In the genomic region with DNA sequence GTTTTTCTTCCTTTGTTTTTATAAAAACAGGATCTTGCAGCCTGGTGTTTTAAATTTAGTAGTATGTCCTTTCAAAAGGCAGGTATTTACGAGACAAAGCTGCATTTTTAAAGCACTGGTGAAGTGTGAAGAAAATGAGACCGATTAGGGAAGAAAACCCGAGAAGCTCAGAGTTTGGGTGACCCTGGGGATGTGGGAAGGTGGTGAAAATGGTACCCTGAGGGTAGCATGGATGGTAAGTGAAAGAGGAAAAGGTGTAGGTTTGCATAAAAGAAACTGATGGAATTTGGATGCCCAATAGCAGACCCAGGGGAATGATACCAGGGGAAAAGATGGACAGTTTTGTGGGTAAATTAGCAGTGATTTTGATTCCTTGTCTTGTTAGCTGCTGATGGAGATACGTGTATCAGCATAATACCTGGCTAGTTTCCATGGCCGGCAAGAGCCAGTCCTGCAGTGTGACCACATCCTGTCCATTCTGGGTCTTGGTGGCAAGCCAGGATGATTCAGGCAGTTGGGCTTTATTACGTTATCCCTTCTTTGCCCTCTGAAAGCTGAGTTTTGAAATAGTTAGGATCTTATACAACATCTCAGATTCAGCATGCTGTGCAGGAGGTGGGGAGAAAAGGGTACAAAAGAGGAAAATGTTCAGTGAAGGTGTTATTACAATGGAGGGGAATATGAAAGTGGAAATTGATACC, we compare ENCODE assay signal across 2 cellular contexts.
TF ChIP-seq lines count a peak whose summit lies in the region.

No MANE protein-coding gene starts in this region.

TF ChIP-seq in GM23338, 12 proteins besides CTCF, POLR2A, EP300 and RAD21 (continues in another document):
- no peak for TF ChIP-seq EZH2 (IDR thresholded peaks at IDR 0.05; ENCODE audit: low read depth, unreplicated experiment)
- TF ChIP-seq POLR2AphosphoS5 (IDR thresholded peaks at IDR 0.05; ENCODE audit: low read depth) = no peak
- TF ChIP-seq NANOG (IDR thresholded peaks at IDR 0.05; ENCODE audit: borderline replicate concordance) = no peak
- no peak for TF ChIP-seq EZH2phosphoT487 (IDR thresholded peaks at IDR 0.05; ENCODE audit: unreplicated experiment)
- no peak for TF ChIP-seq CREB1 (CRISPR knock-in tag; IDR thresholded peaks at IDR 0.05; ENCODE audit: low read depth)
- no peak for TF ChIP-seq ZNF462 (CRISPR knock-in tag; IDR thresholded peaks at IDR 0.05)
- TF ChIP-seq, protein P1, sequence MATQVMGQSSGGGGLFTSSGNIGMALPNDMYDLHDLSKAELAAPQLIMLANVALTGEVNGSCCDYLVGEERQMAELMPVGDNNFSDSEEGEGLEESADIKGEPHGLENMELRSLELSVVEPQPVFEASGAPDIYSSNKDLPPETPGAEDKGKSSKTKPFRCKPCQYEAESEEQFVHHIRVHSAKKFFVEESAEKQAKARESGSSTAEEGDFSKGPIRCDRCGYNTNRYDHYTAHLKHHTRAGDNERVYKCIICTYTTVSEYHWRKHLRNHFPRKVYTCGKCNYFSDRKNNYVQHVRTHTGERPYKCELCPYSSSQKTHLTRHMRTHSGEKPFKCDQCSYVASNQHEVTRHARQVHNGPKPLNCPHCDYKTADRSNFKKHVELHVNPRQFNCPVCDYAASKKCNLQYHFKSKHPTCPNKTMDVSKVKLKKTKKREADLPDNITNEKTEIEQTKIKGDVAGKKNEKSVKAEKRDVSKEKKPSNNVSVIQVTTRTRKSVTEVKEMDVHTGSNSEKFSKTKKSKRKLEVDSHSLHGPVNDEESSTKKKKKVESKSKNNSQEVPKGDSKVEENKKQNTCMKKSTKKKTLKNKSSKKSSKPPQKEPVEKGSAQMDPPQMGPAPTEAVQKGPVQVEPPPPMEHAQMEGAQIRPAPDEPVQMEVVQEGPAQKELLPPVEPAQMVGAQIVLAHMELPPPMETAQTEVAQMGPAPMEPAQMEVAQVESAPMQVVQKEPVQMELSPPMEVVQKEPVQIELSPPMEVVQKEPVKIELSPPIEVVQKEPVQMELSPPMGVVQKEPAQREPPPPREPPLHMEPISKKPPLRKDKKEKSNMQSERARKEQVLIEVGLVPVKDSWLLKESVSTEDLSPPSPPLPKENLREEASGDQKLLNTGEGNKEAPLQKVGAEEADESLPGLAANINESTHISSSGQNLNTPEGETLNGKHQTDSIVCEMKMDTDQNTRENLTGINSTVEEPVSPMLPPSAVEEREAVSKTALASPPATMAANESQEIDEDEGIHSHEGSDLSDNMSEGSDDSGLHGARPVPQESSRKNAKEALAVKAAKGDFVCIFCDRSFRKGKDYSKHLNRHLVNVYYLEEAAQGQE (IDR thresholded peaks at IDR 0.05; ENCODE audit: unreplicated experiment) = no peak
- no peak for TF ChIP-seq ZNF114 (CRISPR knock-in tag; IDR thresholded peaks at IDR 0.05)

TF ChIP-seq in endothelial cell of umbilical vein, 7 proteins besides CTCF, POLR2A, EP300 and RAD21:
- TF ChIP-seq POLR2AphosphoS5 (IDR thresholded peaks at IDR 0.05; ENCODE audit: insufficient read depth, low read depth, low read length) = peak; percentile 74
- TF ChIP-seq JUN (IDR thresholded peaks at IDR 0.05; ENCODE audit: borderline replicate concordance, insufficient read depth, insufficient read length, low read depth) = peak; percentile 81
- peak; percentile 83 for TF ChIP-seq FOS (IDR thresholded peaks at IDR 0.05; ENCODE audit: borderline replicate concordance, insufficient read depth, low read length)
- TF ChIP-seq EZH2 (IDR thresholded peaks at IDR 0.05; ENCODE audit: borderline replicate concordance, low read depth, low read length, severe bottlenecking) = no peak
- no peak for TF ChIP-seq GATA2 (IDR thresholded peaks at IDR 0.05; ENCODE audit: insufficient read depth, insufficient read length, low read depth, low read length)
